8 cellular contexts compared by ENCODE assay signal in the genomic region with DNA sequence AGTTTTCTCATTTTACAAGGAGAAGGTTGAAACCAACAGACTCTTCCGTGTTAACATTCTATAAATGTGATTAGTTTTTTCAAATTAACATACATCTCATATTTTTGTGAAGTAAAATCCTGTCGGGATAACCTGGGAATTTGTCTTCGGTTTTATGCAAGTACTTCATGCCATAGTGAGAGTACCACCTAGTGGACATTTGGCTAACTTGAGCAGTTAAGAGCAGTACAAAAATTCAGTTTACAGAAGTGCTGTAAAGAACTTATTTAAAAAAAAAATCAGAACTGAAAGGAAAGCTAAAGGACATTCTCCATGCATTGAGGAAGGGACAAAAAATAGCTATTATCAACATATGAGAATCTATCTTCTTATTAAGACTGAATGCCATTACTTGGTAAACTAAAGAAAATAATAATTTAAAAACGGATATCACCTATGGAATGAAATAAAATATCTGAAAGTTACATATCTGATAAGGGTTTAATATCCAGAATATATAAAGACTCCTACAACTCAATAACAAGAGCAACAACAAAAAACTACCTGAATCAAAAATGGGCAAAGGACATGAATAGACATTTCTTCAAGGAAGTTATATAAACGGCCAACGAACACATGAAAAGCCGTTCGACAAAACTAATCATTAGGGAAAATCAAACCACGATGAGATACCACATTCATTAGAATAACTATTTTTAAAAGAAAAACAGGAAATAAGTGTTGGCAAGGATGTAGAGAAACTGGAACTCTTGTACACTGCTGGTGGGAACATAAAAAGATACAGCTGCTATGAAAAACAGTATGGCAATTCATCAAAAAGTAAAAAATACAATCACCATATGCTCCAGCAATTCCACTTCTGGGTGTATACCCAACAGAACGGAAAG.
DNase-seq lines count a peak whose midpoint lies in the region; ATAC-seq, FAIRE-seq and TF ChIP-seq lines count a peak whose summit lies in the region.

No MANE protein-coding gene starts in this region.

- peaks cover 2% of the 10 kb centered on the region for H3K9me3 Mint-ChIP-seq in stimulated activated memory B cell treated with anti-CD40 and anti-IgM and Interleukin-4, amounts not matched to agents 10 μg/mL and 1 μg/mL and 100 μg/mL, for 72 hours
- peaks cover 0 to 9% of the 10 kb centered on the region in 2 donors for H3K9me3 Mint-ChIP-seq in activated naive CD4-positive, alpha-beta T cell treated with anti-CD3 and anti-CD28 coated beads, Interleukin-2, amount 50 U/mL, for 72 hours

- H3K36me3 Mint-ChIP-seq in stimulated activated memory B cell treated with anti-CD40 and anti-IgM and Interleukin-4, amounts not matched to agents 10 μg/mL and 1 μg/mL and 100 μg/mL, for 72 hours = no peaks in the 10 kb centered on the region
- peaks cover 5 to 8% of the 10 kb centered on the region in 2 donors for H3K36me3 Mint-ChIP-seq in activated naive CD4-positive, alpha-beta T cell treated with anti-CD3 and anti-CD28 coated beads, Interleukin-2, amount 50 U/mL, for 72 hours

- no peaks in the 10 kb centered on the region for H3K4me1 Mint-ChIP-seq in stimulated activated memory B cell treated with anti-CD40 and anti-IgM and Interleukin-4, amounts not matched to agents 10 μg/mL and 1 μg/mL and 100 μg/mL, for 72 hours

- H3K4me2 ChIP-seq in A549 = no peak overlapping the region
- no peak overlapping the region for H3K4me2 ChIP-seq in HCT116 (ENCODE audit: low read length)

- no peaks in the 10 kb centered on the region for H3K79me2 ChIP-seq in HCT116 (ENCODE audit: insufficient read depth, low read length)

- no peaks in the 10 kb centered on the region for H3K9me3 ChIP-seq in A549
- H3K9me3 ChIP-seq in HCT116 (ENCODE audit: control insufficient read depth in 1 of 2, insufficient read depth in 1 of 2, low read depth in 1 of 2, low read length in 2 of 2) = no peaks in the 10 kb centered on the region

- intact Hi-C loops in HCT116 (cut with micrococcal nuclease) (loop anchor here (5.0 kb wide), 1 partner anchor 357 kb away; no protein-coding TSS in a partner anchor), left ventricle myocardium superior (cut with micrococcal nuclease) (no loop called here)

- ATAC-seq in A549 = peak in 1 of 2 experiments; percentile 81; a peak in 4 of 6 replicates
- peak; percentile 61 for ATAC-seq in HCT116
- no peak for ATAC-seq in stimulated activated memory B cell treated with anti-CD40 and anti-IgM and Interleukin-4, amounts not matched to agents 10 μg/mL and 1 μg/mL and 100 μg/mL, for 72 hours
- no peak for ATAC-seq in activated naive CD4-positive, alpha-beta T cell treated with anti-CD3 and anti-CD28 coated beads, Interleukin-2, amount 50 U/mL, for 72 hours
- ATAC-seq in left ventricle myocardium superior = no peak

- H3K36me3 ChIP-seq in HCT116 (ENCODE audit: control insufficient read depth in 1 of 2, insufficient read depth in 2 of 2, low read length in 2 of 2) = no peaks in the 10 kb centered on the region

- no peak overlapping the region for H3K4me3 ChIP-seq in A549
- no peak overlapping the region for H3K4me3 ChIP-seq in HCT116 (replicated peaks in 1 of 2; ENCODE audit: low read depth in 1 of 2, low read length in 2 of 2)

- peaks cover 13% of the 10 kb centered on the region for H3K4me1 ChIP-seq in A549
- no peaks in the 10 kb centered on the region for H3K4me1 ChIP-seq in HCT116 (ENCODE audit: control insufficient read depth in 1 of 2, insufficient read depth in 2 of 2, low read length in 2 of 2)

- TF ChIP-seq POLR2A in A549 (IDR thresholded peaks at IDR 0.05; ENCODE audit: low read length) = no peak
- no peak for TF ChIP-seq POLR2A in HCT116 (IDR thresholded peaks at IDR 0.05; ENCODE audit: borderline replicate concordance, extremely low read depth, insufficient read depth, insufficient read length)

- no peak overlapping the region for H2AFZ ChIP-seq in HCT116 (ENCODE audit: low read depth, low read length, poor library complexity, severe bottlenecking)

- no peak overlapping the region for H3K27ac Mint-ChIP-seq in stimulated activated memory B cell treated with anti-CD40 and anti-IgM and Interleukin-4, amounts not matched to agents 10 μg/mL and 1 μg/mL and 100 μg/mL, for 72 hours
- no peak overlapping the region for H3K27ac Mint-ChIP-seq in activated naive CD4-positive, alpha-beta T cell treated with anti-CD3 and anti-CD28 coated beads, Interleukin-2, amount 50 U/mL, for 72 hours

- no peak for TF ChIP-seq EP300 in A549 (IDR thresholded peaks at IDR 0.05)

- 0 out of 2 replicates have a peak, but pooled peaks cover 4% of the 10 kb centered on the region for H4K20me1 ChIP-seq in HCT116 (ENCODE audit: insufficient read depth)

- 75% methylated on average over 10 of the region's 10 CpGs for WGBS in A549 (ENCODE audit: missing lambda C conversion rate)

- no peak for FAIRE-seq in A549 (lab: Jason Lieb, UNC)

- no TSS peak for BruUV-seq in HCT116 (replicated peaks; lab: Mats Ljungman, UMichigan)

- H3K27ac ChIP-seq in A549 (no peak overlapping the region), HCT116 (ENCODE audit: low read depth, low read length) (no peak overlapping the region)

- H3K27me3 Mint-ChIP-seq in stimulated activated memory B cell treated with anti-CD40 and anti-IgM and Interleukin-4, amounts not matched to agents 10 μg/mL and 1 μg/mL and 100 μg/mL, for 72 hours = peaks cover 9% of the 10 kb centered on the region

- H3K4me3 Mint-ChIP-seq in stimulated activated memory B cell treated with anti-CD40 and anti-IgM and Interleukin-4, amounts not matched to agents 10 μg/mL and 1 μg/mL and 100 μg/mL, for 72 hours = no peak overlapping the region

- H3K9me2 ChIP-seq in HCT116 (ENCODE audit: insufficient read depth) = no peaks in the 10 kb centered on the region

- H3K9ac ChIP-seq in HCT116 (ENCODE audit: low read length) = no peak overlapping the region

- no peaks in the 10 kb centered on the region for H3K27me3 ChIP-seq in HCT116 (ENCODE audit: insufficient read depth, low read length)

- TF ChIP-seq RAD21 in A549 (conservative IDR thresholded peaks at IDR 0.05 in 1 of 2, IDR thresholded peaks at IDR 0.05 in 1 of 2) (peak; percentile 56 to 59), HCT116 (IDR thresholded peaks at IDR 0.05; ENCODE audit: low read depth) (peak; percentile 33; the same call in 1 of the 2 replicates)

- CTCF ChIA-PET in A549 (lab: Yijun Ruan, JAX) = interaction anchor here (0.6 to 3.1 kb wide), 15 partner anchors 10 to 360 kb away, joined by 3 to 10 read pairs (median 3); no protein-coding TSS in a partner anchor
- CTCF ChIA-PET in HCT116 (lab: Charles Lee) = interaction anchor here (1.0 to 1.2 kb wide), 2 partner anchors 8 to 10 kb away, joined by 3 to 6 read pairs; no protein-coding TSS in a partner anchor

- DNase-seq in A549 (ENCODE audit: low read depth in 1 of 2, low spot score in 1 of 2) (peak in 1 of 2 experiments; percentile 77), HCT116 (ENCODE audit: low read depth, low spot score) (peak; percentile 32), SW480 (ENCODE audit: low spot score) (peak; percentile 16), hepatic stellate cell (ENCODE audit: low spot score) (peak; percentile 17), KG1 (lab: John Stamatoyannopoulos, UW) (no peak), left ventricle myocardium superior (no peak)
- no peak for DNase-seq in activated naive CD4-positive, alpha-beta T cell treated with anti-CD3 and anti-CD28 coated beads, Interleukin-2, amount 50 U/mL, for 72 hours (ENCODE audit: low spot score in 2 of 2)

- TF ChIP-seq CTCF in A549 (IDR thresholded peaks at IDR 0.05) = peak; percentile 67
- peak in 2 of 3 experiments; percentile 69 to 70; a peak in 4 of 6 replicates for TF ChIP-seq CTCF in HCT116 (IDR thresholded peaks at IDR 0.05 in 2 of 3, conservative IDR thresholded peaks at IDR 0.05 in 1 of 3; ENCODE audit: borderline replicate concordance in 1 of 3, insufficient read depth in 1 of 3, low read depth in 2 of 3, low read length in 2 of 3)

- POLR2A ChIA-PET in A549 (lab: Yijun Ruan, JAX) = no interaction called here
- POLR2A ChIA-PET in HCT116 (lab: Charles Lee) = no interaction called here

- RAD21 ChIA-PET in HCT116 (lab: Charles Lee; ENCODE audit: low non-redundant PET in 1 of 2, low total read pairs in 2 of 2, uncharacterized antibody in 2 of 2, unreplicated experiment in 2 of 2) = no interaction called here

TF ChIP-seq in A549, 52 proteins besides CTCF, POLR2A, EP300 and RAD21:
- TF ChIP-seq SMC3 (IDR thresholded peaks at IDR 0.05) (peak; percentile 56), FOSB (CRISPR knock-in tag; IDR thresholded peaks at IDR 0.05) (no peak)

TF ChIP-seq in HCT116, 20 proteins besides CTCF, POLR2A, EP300 and RAD21 (continues in another document):
- no peak for TF ChIP-seq TCF7L2 (IDR thresholded peaks at IDR 0.05; ENCODE audit: borderline replicate concordance, extremely low read depth, insufficient read depth, insufficient read length)
- TF ChIP-seq ZNF274 (IDR thresholded peaks at IDR 0.05; ENCODE audit: low read depth, low read length) = no peak
- TF ChIP-seq FOSL1 (IDR thresholded peaks at IDR 0.05; ENCODE audit: low read depth) = no peak
- TF ChIP-seq SRF (IDR thresholded peaks at IDR 0.05; ENCODE audit: low read depth) = no peak
- TF ChIP-seq SP1 (IDR thresholded peaks at IDR 0.05; ENCODE audit: low read depth) = no peak
- TF ChIP-seq ZFX (IDR thresholded peaks at IDR 0.05) = no peak
- TF ChIP-seq EZH2 (IDR thresholded peaks at IDR 0.05) = no peak
- TF ChIP-seq ZBTB33 (IDR thresholded peaks at IDR 0.05; ENCODE audit: extremely low read depth, insufficient replicate concordance, low read length) = no peak
- no peak for TF ChIP-seq MAX (IDR thresholded peaks at IDR 0.05)
- TF ChIP-seq JUND (IDR thresholded peaks at IDR 0.05) = no peak

Comparison
In these comparisons a context has a peak if more than half of its experiments do, and no peak if none do; other contexts are left out.
1. DNase-seq: peak in HCT116 (single experiment), SW480 (single experiment) and hepatic stellate cell (single experiment); none in activated naive CD4-positive, alpha-beta T cell treated with anti-CD3 and anti-CD28 coated beads, Interleukin-2, amount 50 U/mL, for 72 hours (0 of 2), KG1 (single experiment) and left ventricle myocardium superior (single experiment).
2. Of the 6 proteins assayed by ChIP-seq in both A549 and HCT116: peak only in A549: none; only in HCT116: none; in both: CTCF and RAD21; in neither: 4.